8 cellular contexts compared by ENCODE assay signal in genomic region chr21:34075099-34075425, GRCh38. TPM values are rescaled to one million over a fixed set of nuclear protein-coding genes. Genes with fewer than 3 reads are reported as not detected.
DNase-seq lines count a peak whose midpoint lies in the region; ATAC-seq and TF ChIP-seq lines count a peak whose summit lies in the region.

No MANE protein-coding gene starts in this region.

- POLR2A ChIA-PET in CD4-positive, alpha-beta T cell (lab: Charles Lee): interaction anchor here (0.8 to 4.2 kb wide), 10 partner anchors 17 to 151 kb away, joined by 3 to 71 read pairs (median 6); no protein-coding TSS in a partner anchor

- intact Hi-C loops in CD4-positive, alpha-beta T cell (cut with DNase I, micrococcal nuclease): loop anchor here (1.0 to 10.0 kb wide), 8 partner anchors 52 to 430 kb away; partner anchors contain the start of genes CRYZL1 (in 1 of the 2) and ITSN1 (in 1 of the 2)

- H3K9me3 ChIP-seq in CD4-positive, alpha-beta T cell (ENCODE audit: control insufficient read depth, low read length): no peaks in the 10 kb centered on the region
- H3K9me3 ChIP-seq in endodermal cell (ENCODE audit: control insufficient read depth, low read length) (no peaks in the 10 kb centered on the region), neuronal stem cell (replicated peaks in 1 of 2; ENCODE audit: control insufficient read depth in 2 of 2, insufficient read depth in 1 of 2, low read depth in 1 of 2, low read length in 2 of 2) (no peaks in the 10 kb centered on the region)

- H3K27ac Mint-ChIP-seq in CD4-positive, alpha-beta T cell: peak overlapping the region; percentile 88
- H3K27ac Mint-ChIP-seq in endodermal cell: peak overlapping the region; percentile 96

- H3K4me3 ChIP-seq in endodermal cell (ENCODE audit: low read length) (peak overlapping the region; percentile 91), neuronal stem cell (ENCODE audit: low read length in 2 of 2) (peak overlapping the region; percentile 64 to 97)

- CTCF ChIA-PET in CD4-positive, alpha-beta T cell (lab: Charles Lee): interaction anchor here (1.3 to 3.6 kb wide), 7 partner anchors 8 to 151 kb away, joined by 3 to 34 read pairs (median 12); no protein-coding TSS in a partner anchor

- 11 to 34% methylated on average over 2 of the region's 2 CpGs for WGBS in endodermal cell (ENCODE audit: insufficient coverage in 1 of 2, insufficient read length in 1 of 2), 2 experiments
- no CpG with 5 or more reads among the region's 2 CpGs for whole genome bisulfite sequencing in neuronal stem cell (ENCODE audit: extremely low coverage in 2 of 2, insufficient read length in 2 of 2, insufficient replicate concordance in 1 of 2), 2 donors

- H3K4ac ChIP-seq in neuronal stem cell (ENCODE audit: low read length): no peak overlapping the region

- no peak overlapping the region for H2BK12ac ChIP-seq in neuronal stem cell (ENCODE audit: low read length)

- H2BK5ac ChIP-seq in neuronal stem cell (ENCODE audit: low read length): no peak overlapping the region

- H3K4me1 Mint-ChIP-seq in CD4-positive, alpha-beta T cell (ENCODE audit: low read depth): peaks cover 68% of the 10 kb centered on the region
- H3K4me1 Mint-ChIP-seq in endodermal cell: peaks cover 51% of the 10 kb centered on the region

- peak overlapping the region; percentile 72 for H3K4me2 ChIP-seq in neuronal stem cell (ENCODE audit: insufficient read depth, low read length, poor library complexity, severe bottlenecking)

- no peak for DNase-seq in CD4-positive, alpha-beta T cell
- peak; percentile 42 for DNase-seq in NCI-H69 (lab: John Stamatoyannopoulos, UW)
- DNase-seq in endodermal cell: no peak
- no peak for DNase-seq in neuronal stem cell (ENCODE audit: low spot score)
- no peak for DNase-seq in activated effector memory CD4-positive, alpha-beta T cell treated with Interleukin-2 at 50 U/mL for 16 hours
- DNase-seq in NCI-H1048 (lab: John Stamatoyannopoulos, UW): no peak
- no peak for DNase-seq in H4 (ENCODE audit: low spot score)

- no peak overlapping the region for H3K27ac ChIP-seq in CD4-positive, alpha-beta T cell (ENCODE audit: low read depth, low read length)
- H3K27ac ChIP-seq in endodermal cell (ENCODE audit: low read depth, low read length) (no peak overlapping the region), neuronal stem cell (replicated peaks; ENCODE audit: low read length) (no peak overlapping the region)

- ATAC-seq in CD4-positive, alpha-beta T cell (ENCODE audit: poor library complexity): no peak
- ATAC-seq in GM18505 (IDR thresholded peaks at IDR 0.05; ENCODE audit: unreplicated experiment): no peak

- peak overlapping the region; percentile 89 for H3K4me3 Mint-ChIP-seq in CD4-positive, alpha-beta T cell
- peak overlapping the region; percentile 97 for H3K4me3 Mint-ChIP-seq in endodermal cell

- H2AFZ ChIP-seq in neuronal stem cell (ENCODE audit: low read length): no peak overlapping the region

- peaks cover 39% of the 10 kb centered on the region for H3K36me3 ChIP-seq in endodermal cell (ENCODE audit: control insufficient read depth, insufficient read depth, low read length)
- H3K36me3 ChIP-seq in neuronal stem cell (replicated peaks in 1 of 2; ENCODE audit: control insufficient read depth in 2 of 2, insufficient read depth in 2 of 2, low read length in 2 of 2): peaks cover 5 to 44% of the 10 kb centered on the region in 2 donors

- H4K91ac ChIP-seq in neuronal stem cell (ENCODE audit: low read depth, low read length, poor library complexity): no peak overlapping the region

- peaks cover 4% of the 10 kb centered on the region for H3K4me1 ChIP-seq in endodermal cell (ENCODE audit: control insufficient read depth, insufficient read depth, low read length)
- peaks cover 14 to 18% of the 10 kb centered on the region in 2 donors for H3K4me1 ChIP-seq in neuronal stem cell (ENCODE audit: control insufficient read depth in 2 of 2, insufficient read depth in 1 of 2, low read depth in 1 of 2, low read length in 2 of 2)

- H3K27me3 Mint-ChIP-seq in CD4-positive, alpha-beta T cell: no peaks in the 10 kb centered on the region
- no peaks in the 10 kb centered on the region for H3K27me3 Mint-ChIP-seq in endodermal cell (ENCODE audit: insufficient read depth)

- no peak overlapping the region for H2AK5ac ChIP-seq in neuronal stem cell (ENCODE audit: low read depth, low read length)

- no peak overlapping the region for H3K14ac ChIP-seq in neuronal stem cell (ENCODE audit: low read length)

- H4K8ac ChIP-seq in neuronal stem cell (ENCODE audit: low read depth, low read length): no peak overlapping the region

- no peak overlapping the region for H2BK120ac ChIP-seq in neuronal stem cell (ENCODE audit: low read depth, low read length)

- H3K18ac ChIP-seq in neuronal stem cell (ENCODE audit: low read length): no peak overlapping the region

- peaks cover 24% of the 10 kb centered on the region for H3K36me3 Mint-ChIP-seq in CD4-positive, alpha-beta T cell (ENCODE audit: low read depth)
- H3K36me3 Mint-ChIP-seq in endodermal cell (ENCODE audit: low read depth): peaks cover 32% of the 10 kb centered on the region

- H3K27me3 ChIP-seq in CD4-positive, alpha-beta T cell (ENCODE audit: control insufficient read depth, insufficient read depth, low read length): no peaks in the 10 kb centered on the region
- H3K27me3 ChIP-seq in endodermal cell (ENCODE audit: control insufficient read depth, insufficient read depth, low read length, poor library complexity, severe bottlenecking): no peaks in the 10 kb centered on the region
- H3K27me3 ChIP-seq in neuronal stem cell (ENCODE audit: control insufficient read depth in 3 of 3, insufficient read depth in 3 of 3, low read depth in 1 of 3, low read length in 3 of 3): no peaks in the 10 kb centered on the region

- H3K9ac ChIP-seq in endodermal cell (ENCODE audit: extremely low read depth, low read length, poor library complexity, severe bottlenecking) (peak overlapping the region; percentile 95), neuronal stem cell (ENCODE audit: low read depth, low read length, poor library complexity) (no peak overlapping the region)

- H3K79me1 ChIP-seq in neuronal stem cell (ENCODE audit: low read depth, low read length): no peaks in the 10 kb centered on the region

- no peak overlapping the region for H3K23ac ChIP-seq in neuronal stem cell (ENCODE audit: low read depth, low read length, poor library complexity)

- H3K9me3 Mint-ChIP-seq in CD4-positive, alpha-beta T cell: no peaks in the 10 kb centered on the region
- H3K9me3 Mint-ChIP-seq in endodermal cell: no peaks in the 10 kb centered on the region

- TF ChIP-seq POLR2A in GM18505 (IDR thresholded peaks at IDR 0.05; ENCODE audit: borderline replicate concordance, extremely low read depth, insufficient read depth, insufficient read length): no peak

- H2BK15ac ChIP-seq in neuronal stem cell (ENCODE audit: low read length): no peak overlapping the region

- TF ChIP-seq CTCF in CD4-positive, alpha-beta T cell (IDR thresholded peaks at IDR 0.05): no peak
- TF ChIP-seq CTCF in endodermal cell (conservative IDR thresholded peaks at IDR 0.05): no peak

RNA-seq across cellular contexts. Expression of gene MRPS6, which starts 1.7 kb away (rescaled TPM):
- 10 to 100 TPM; 13.5 to 14.4 TPM for total RNA-seq in CD4-positive, alpha-beta T cell
- 100 to 1,000 TPM; 221 to 282 TPM for total RNA-seq in endodermal cell
- 154 TPM for polyA plus RNA-seq in endodermal cell (2013, experiment 1 of 2)
- 161 TPM for polyA plus RNA-seq in endodermal cell (2013, experiment 2 of 2)
- polyA plus RNA-seq in neuronal stem cell (2013, experiment 1 of 2): 357 TPM
- 340 TPM for polyA plus RNA-seq in neuronal stem cell (2013, experiment 2 of 2)
- 26.8 and 40.9 TPM in 2 replicates for total RNA-seq in H4 (2014; rRNA removed; shearing (Covaris generic))

RNA-seq across cellular contexts. Expression of gene SLC5A3, which starts 1.7 kb away (rescaled TPM):
- 1 to 10 TPM; 4.6 to 4.9 TPM for total RNA-seq in CD4-positive, alpha-beta T cell
- 10 to 100 TPM; 41.9 to 57.2 TPM for total RNA-seq in endodermal cell
- 13.8 TPM for polyA plus RNA-seq in endodermal cell (2013, experiment 1 of 2)
- polyA plus RNA-seq in endodermal cell (2013, experiment 2 of 2): 13.9 TPM
- 15.1 TPM for polyA plus RNA-seq in neuronal stem cell (2013, experiment 1 of 2)
- polyA plus RNA-seq in neuronal stem cell (2013, experiment 2 of 2): 15.5 TPM
- total RNA-seq in H4 (2014; rRNA removed; shearing (Covaris generic)): 8.5 and 11.4 TPM in 2 replicates
